ENCODE assay signal across 21 cellular contexts in the genomic region with DNA sequence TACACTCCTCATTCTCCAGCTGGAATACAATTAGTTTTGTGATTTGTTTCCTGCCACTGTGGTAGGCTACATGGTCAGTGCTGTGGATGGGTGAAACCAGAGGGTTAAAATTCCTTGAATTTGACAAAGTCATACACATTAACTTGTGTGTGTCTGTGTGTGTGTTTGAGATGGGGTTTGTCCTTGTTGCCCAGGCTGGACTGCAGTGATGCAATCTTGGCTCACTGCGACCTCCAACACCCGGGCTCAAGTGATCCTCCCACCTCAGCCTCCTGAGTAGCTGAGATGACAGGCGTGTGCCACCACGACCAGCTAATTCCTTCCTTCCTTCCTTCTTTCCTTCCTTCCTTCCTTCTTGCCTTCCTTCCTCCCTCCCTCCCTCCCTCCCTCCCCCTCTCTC. TPM values are rescaled to one million over a fixed set of nuclear protein-coding genes. Genes with fewer than 3 reads are reported as not detected.
DNase-seq lines count a peak whose midpoint lies in the region; ATAC-seq and TF ChIP-seq lines count a peak whose summit lies in the region.
"Had no signal": no experiment of that assay in that cellular context is flagged by ENCODE, and none has a peak within 500 bp of the region (broad histone marks: within the 10 kb centered on the region; RNA-seq: fewer than 3 reads in every experiment).

No MANE protein-coding gene starts in this region.

- H4K20me1 ChIP-seq in H9 (ENCODE audit: control insufficient read depth, insufficient read depth, insufficient read length) = no peaks in the 10 kb centered on the region

- no peak overlapping the region for H2BK12ac ChIP-seq in H9 (ENCODE audit: insufficient read length, low read depth, low read length)

- no peak overlapping the region for H3K4me3 Mint-ChIP-seq in H9
- H3K4me3 Mint-ChIP-seq: CD4-positive, CD25-positive, alpha-beta regulatory T cell had no signal

- H3K79me2 ChIP-seq in H9 (ENCODE audit: insufficient read depth, low read length) = no peaks in the 10 kb centered on the region

- H3K9me3 Mint-ChIP-seq in H9 = no peaks in the 10 kb centered on the region; a peak in 1 of 5 replicates

- no peaks in the 10 kb centered on the region for H3K23me2 ChIP-seq in H9 (ENCODE audit: insufficient read length, low read depth, low read length, poor library complexity, severe bottlenecking)

- H3K14ac ChIP-seq in H9 (ENCODE audit: insufficient read depth, low read length) = no peak overlapping the region

- no peak overlapping the region for H4K5ac ChIP-seq in H9 (ENCODE audit: insufficient read length, low read depth, low read length)

- no peak overlapping the region for H3K4me3 ChIP-seq in coronary artery
- H3K4me3 ChIP-seq in uterus = no peak overlapping the region

- no peak overlapping the region for H4K8ac ChIP-seq in H9 (replicated peaks; ENCODE audit: insufficient read length, low read depth, low read length)

- H3K27me3 Mint-ChIP-seq in H9 (ENCODE audit: low read depth) = peaks cover 30% of the 10 kb centered on the region

- no CpG with 5 or more reads among the region's 4 CpGs for WGBS in H9 (ENCODE audit: extremely low coverage, insufficient read length, low lambda C conversion rate)

- no peak for ATAC-seq in sciatic nerve
- ATAC-seq in GM19463 (IDR thresholded peaks at IDR 0.05; ENCODE audit: unreplicated experiment) = no peak

- no peak overlapping the region for H2BK5ac ChIP-seq in H9 (ENCODE audit: insufficient read length, low read length)

- H3K79me1 ChIP-seq in H9 (ENCODE audit: insufficient read depth, low read depth, low read length, poor library complexity, severe bottlenecking) = no peaks in the 10 kb centered on the region

- intact Hi-C loops in sciatic nerve (cut with DNase I) (no loop called here), uterus (cut with DNase I; ENCODE audit: low total_unique reads) (no loop called here)

- no peak overlapping the region for H3K9ac ChIP-seq in H9 (ENCODE audit: extremely low read depth, insufficient read length, low read length)

- H2BK15ac ChIP-seq in H9 (ENCODE audit: low read depth, low read length) = no peak overlapping the region

- H4K91ac ChIP-seq in H9 (ENCODE audit: insufficient read length, low read depth, low read length) = no peak overlapping the region

- no peak for TF ChIP-seq POLR2A in uterus (IDR thresholded peaks at IDR 0.05)

- no peak overlapping the region for H3K27ac Mint-ChIP-seq in H9
- H3K27ac Mint-ChIP-seq: CD4-positive, CD25-positive, alpha-beta regulatory T cell had no signal

- no peak overlapping the region for H3T11ph ChIP-seq in H9 (ENCODE audit: low read length)

- peaks cover 34 to 45% of the 10 kb centered on the region in 2 experiments for H3K4me1 Mint-ChIP-seq in H9

- no peak overlapping the region for H2AK5ac ChIP-seq in H9 (ENCODE audit: insufficient read length, low read length)

- H2AFZ ChIP-seq in H9 (ENCODE audit: low read length) = no peak overlapping the region

- H3K23ac ChIP-seq in H9 (ENCODE audit: insufficient read length, low read depth, low read length) = no peak overlapping the region

- TF ChIP-seq CTCF in H9 (conservative IDR thresholded peaks at IDR 0.05) (no peak), coronary artery (IDR thresholded peaks at IDR 0.05) (no peak), uterus (IDR thresholded peaks at IDR 0.05) (no peak)

- H3K4me1 ChIP-seq in H9 (ENCODE audit: insufficient read depth, low read length) (peaks cover 11% of the 10 kb centered on the region), uterus (peaks cover 0 to 6% of the 10 kb centered on the region in 2 donors)

- no peak overlapping the region for H3K18ac ChIP-seq in H9 (ENCODE audit: insufficient read length, low read depth, low read length)

- no peaks in the 10 kb centered on the region for H3K36me3 ChIP-seq in uterus

- H3K9me3 ChIP-seq in H9 (ENCODE audit: control insufficient read depth, low read depth, low read length) = no peaks in the 10 kb centered on the region
- H3K9me3 ChIP-seq in uterus = no peaks in the 10 kb centered on the region

- H3K4me2 ChIP-seq in H9 (ENCODE audit: insufficient read depth, insufficient read length, low read length) = no peak overlapping the region

- no peak overlapping the region for H2BK20ac ChIP-seq in H9 (ENCODE audit: low read depth, low read length, poor library complexity, severe bottlenecking)

- H3K36me3 Mint-ChIP-seq in H9 (ENCODE audit: insufficient read depth in 1 of 3, low read depth in 3 of 3) = no peaks in the 10 kb centered on the region
- H3K36me3 Mint-ChIP-seq: CD4-positive, CD25-positive, alpha-beta regulatory T cell had no signal

- H3K56ac ChIP-seq in H9 (ENCODE audit: insufficient read length, low read depth, low read length) = no peak overlapping the region

- no peak overlapping the region for H3K4ac ChIP-seq in H9 (ENCODE audit: low read depth, low read length)

- H3K27me3 ChIP-seq in H9 (ENCODE audit: insufficient read depth, low read length) (no peaks in the 10 kb centered on the region), uterus (no peaks in the 10 kb centered on the region)

- peak; percentile 7 to 10 for DNase-seq in activated T-cell treated with anti-CD3 and anti-CD28 coated beads, Interleukin-2, amount 50 U/mL, for 48 hours
- no peak for DNase-seq in activated T-cell treated with anti-CD3 and anti-CD28 coated beads, Interleukin-2, amount 50 U/mL, for 1 hour
- DNase-seq in H9 (peak; percentile 5), coronary artery (ENCODE audit: low spot score) (peak; percentile 38), sciatic nerve (ENCODE audit: low spot score) (peak; percentile 7), uterus (no peak)
- DNase-seq: CD4-positive, CD25-positive, alpha-beta regulatory T cell; DMS153; DND-41; NCI-H1105 treated with DMSO at 0.1 percent for 48 hours; NCI-H146; NCI-H2029; NCI-H446; NCI-H524 treated with DMSO at 0.1 percent for 48 hours; NCI-H774; SIG-M5 had no signal

- H2BK120ac ChIP-seq in H9 (ENCODE audit: low read depth, low read length, poor library complexity, severe bottlenecking) = no peak overlapping the region

- H3K27ac ChIP-seq in H9 (ENCODE audit: insufficient read length, low read depth, low read length) (no peak overlapping the region), coronary artery (no peak overlapping the region), uterus (no peak overlapping the region)

RNA-seq across cellular contexts. Expression of gene GIMAP8, which starts 24.8 kb away (rescaled TPM):
- total RNA-seq in H9 (2021) (not detected in 2 replicates), sciatic nerve (22.4 TPM), uterus (10 to 100 TPM; 16.7 to 47.7 (median 25.6) TPM)
- total RNA-seq: A172, HT-29, LHCN-M2, MCF 10A had no signal

RNA-seq across cellular contexts. Expression of gene ZNF775, which starts 46.5 kb away (rescaled TPM):
- total RNA-seq in H9 (2021) (9.7 and 10.5 TPM in 2 replicates), sciatic nerve (11.1 TPM), uterus (1 to 10 TPM in 3 of 4 donors, not detected in 1; 2.0 to 8.4 (median 6.7) TPM)

RNA-seq across cellular contexts. Expression of gene REPIN1, which starts 57.0 kb away (rescaled TPM):
- total RNA-seq in H9 (2021) (105 and 106 TPM in 2 replicates), sciatic nerve (54.0 TPM), uterus (10 to 100 TPM in 3 of 4 donors, 1 to 10 TPM in 1; 9.7 to 80.8 (median 37.9) TPM)

Comparison
In these comparisons a context has a peak if more than half of its experiments do, and no peak if none do; other contexts are left out.
1. DNase-seq: peak in activated T-cell treated with anti-CD3 and anti-CD28 coated beads, Interleukin-2, amount 50 U/mL, for 48 hours (2 of 2), H9 (single experiment), coronary artery (single experiment) and sciatic nerve (single experiment); none in activated T-cell treated with anti-CD3 and anti-CD28 coated beads, Interleukin-2, amount 50 U/mL, for 1 hour (single experiment) and uterus (0 of 2).
2. RNA of gene GIMAP8, which starts 24.8 kb away (total RNA-seq): 16.7 to 47.7 TPM in uterus and 22.4 TPM in sciatic nerve (single experiment); not detected in H9; every median in the first group is over 10 times any median in the second.